Comparison of ENCODE assay signal across 9 cellular contexts in the genomic region with DNA sequence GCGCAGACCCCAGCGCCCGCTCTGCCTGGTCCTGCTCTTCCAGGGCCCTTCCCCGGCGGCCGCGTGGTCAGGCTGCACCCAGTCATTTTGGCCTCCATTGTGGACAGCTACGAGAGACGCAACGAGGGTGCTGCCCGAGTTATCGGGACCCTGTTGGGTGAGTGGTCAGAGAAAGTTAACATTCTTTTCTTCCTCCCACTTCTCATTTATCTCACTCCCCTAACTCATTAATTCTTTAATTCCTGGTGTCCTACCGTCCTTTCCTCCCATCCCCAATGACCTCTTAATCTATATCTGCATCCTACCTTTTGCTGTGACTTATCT. TPM values are rescaled to one million over a fixed set of nuclear protein-coding genes. Genes with fewer than 3 reads are reported as not detected.
DNase-seq lines count a peak whose midpoint lies in the region; ATAC-seq and TF ChIP-seq lines count a peak whose summit lies in the region.
"Not testable (repeated sequence)": the region's sequence is repeated elsewhere in the genome, so short reads cannot be mapped to it uniquely, and the experiment has no call there.
"Had no signal": no experiment of that assay in that cellular context is flagged by ENCODE, and none has a peak within 500 bp of the region (broad histone marks: within the 10 kb centered on the region; RNA-seq: fewer than 3 reads in every experiment).

No MANE protein-coding gene starts in this region.

- peaks cover 28% of the 10 kb centered on the region for H4K20me1 ChIP-seq in Loucy (ENCODE audit: insufficient read depth, low read length, poor library complexity, severe bottlenecking)

- peaks cover 41% of the 10 kb centered on the region for H3K4me1 Mint-ChIP-seq in activated CD4-positive, alpha-beta memory T cell treated with anti-CD3 and anti-CD28 coated beads, Interleukin-2, amount 10 ng/mL, durations not matched to agents 7 days and 5 days
- H3K4me1 Mint-ChIP-seq in chondrocyte (ENCODE audit: low read depth) (peaks cover 42% of the 10 kb centered on the region), naive B cell (peaks cover 37 to 41% (median 38%) of the 10 kb centered on the region in 3 donors)
- H3K4me1 Mint-ChIP-seq in stimulated activated memory B cell treated with anti-CD40 and anti-IgM and Interleukin-4, amounts not matched to agents 10 μg/mL and 1 μg/mL and 100 μg/mL, for 72 hours = peaks cover 46% of the 10 kb centered on the region

- peaks cover 14% of the 10 kb centered on the region; the same call in 1 of the 2 replicates for H3K36me3 ChIP-seq in Loucy (ENCODE audit: insufficient read depth, low read length)
- peaks cover 22% of the 10 kb centered on the region for H3K36me3 ChIP-seq in right atrium auricular region

- not testable (repeated sequence) for H2AFZ ChIP-seq in Loucy (ENCODE audit: low read length)

- H3K9ac ChIP-seq in Loucy (ENCODE audit: low read depth, low read length, poor library complexity, severe bottlenecking) = peak overlapping the region; percentile 74

- not testable (repeated sequence) for H3K9me2 ChIP-seq in Loucy (replicated peaks; ENCODE audit: low read depth, low read length)

- CTCF ChIA-PET in AG04450 (lab: Charles Lee) = interaction anchor here (0.6 to 4.7 kb wide), 43 partner anchors 8 to 583 kb away, joined by 3 to 261 read pairs (median 5); partner anchors contain the start of gene NLRP10
- CTCF ChIA-PET in activated CD4-positive, alpha-beta memory T cell treated with anti-CD3 and anti-CD28 coated beads, Interleukin-2, amount 10 ng/mL, durations not matched to agents 7 days and 5 days (lab: Charles Lee) = interaction anchor here (0.5 to 3.5 kb wide), 30 partner anchors 9 to 890 kb away, joined by 3 to 60 read pairs (median 4); partner anchors contain the start of gene NLRP10

- peak overlapping the region; percentile 99 for H3K4me2 ChIP-seq in Loucy (ENCODE audit: low read depth, low read length, poor library complexity, severe bottlenecking)

- peaks cover 49% of the 10 kb centered on the region for H3K79me2 ChIP-seq in Loucy (ENCODE audit: insufficient read depth, low read length)

- not testable (repeated sequence) for H3K27me3 Mint-ChIP-seq in activated CD4-positive, alpha-beta memory T cell treated with anti-CD3 and anti-CD28 coated beads, Interleukin-2, amount 10 ng/mL, durations not matched to agents 7 days and 5 days; chondrocyte (ENCODE audit: low read depth); naive B cell; stimulated activated memory B cell treated with anti-CD40 and anti-IgM and Interleukin-4, amounts not matched to agents 10 μg/mL and 1 μg/mL and 100 μg/mL, for 72 hours

- ATAC-seq in GM21786 (IDR thresholded peaks at IDR 0.05; ENCODE audit: unreplicated experiment) (peak; percentile 2), naive B cell (ENCODE audit: low read depth in 2 of 2) (peak; percentile 7 to 14)
- peak; percentile 3 for ATAC-seq in stimulated activated memory B cell treated with anti-CD40 and anti-IgM and Interleukin-4, amounts not matched to agents 10 μg/mL and 1 μg/mL and 100 μg/mL, for 72 hours

- not testable (repeated sequence) for H3K27ac ChIP-seq in AG04450 (ENCODE audit: low read depth, low read length)
- H3K27ac ChIP-seq in right atrium auricular region = peak overlapping the region; percentile 64 to 72

- POLR2A ChIA-PET in AG04450 (lab: Yijun Ruan, JAX) = interaction anchor here (0.6 to 2.2 kb wide), 6 partner anchors 23 to 95 kb away, joined by 3 to 14 read pairs (median 4); partner anchors contain the start of genes NLRP10 and TUB
- POLR2A ChIA-PET in activated CD4-positive, alpha-beta memory T cell treated with anti-CD3 and anti-CD28 coated beads, Interleukin-2, amount 10 ng/mL, durations not matched to agents 7 days and 5 days (lab: Charles Lee) = interaction anchor here (0.6 to 1.7 kb wide), 10 partner anchors 9 to 409 kb away, joined by 3 to 8 read pairs (median 4); no protein-coding TSS in a partner anchor

- not testable (repeated sequence) for H3K9me3 Mint-ChIP-seq in activated CD4-positive, alpha-beta memory T cell treated with anti-CD3 and anti-CD28 coated beads, Interleukin-2, amount 10 ng/mL, durations not matched to agents 7 days and 5 days; chondrocyte (ENCODE audit: low read depth); naive B cell; stimulated activated memory B cell treated with anti-CD40 and anti-IgM and Interleukin-4, amounts not matched to agents 10 μg/mL and 1 μg/mL and 100 μg/mL, for 72 hours

- not testable (repeated sequence) for H3K27me3 ChIP-seq in AG04450 (ENCODE audit: control insufficient read depth, insufficient read depth, low read length); Loucy (ENCODE audit: insufficient read depth, low read length, poor library complexity, severe bottlenecking); right atrium auricular region

- DNase-seq in AG04450 (ENCODE audit: low read depth, low spot score); activated CD4-positive, alpha-beta memory T cell treated with anti-CD3 and anti-CD28 coated beads, Interleukin-2, amount 10 ng/mL, durations not matched to agents 7 days and 5 days; chondrocyte (ENCODE audit: low spot score); right atrium auricular region (ENCODE audit: low spot score); naive B cell: not testable (repeated sequence)

- peak overlapping the region; percentile 89 for H3K4me3 Mint-ChIP-seq in activated CD4-positive, alpha-beta memory T cell treated with anti-CD3 and anti-CD28 coated beads, Interleukin-2, amount 10 ng/mL, durations not matched to agents 7 days and 5 days
- H3K4me3 Mint-ChIP-seq in chondrocyte (ENCODE audit: unreplicated experiment) (peak overlapping the region; percentile 85), naive B cell (peak overlapping the region; percentile 82 to 95 (median 92))
- peak overlapping the region; percentile 93 for H3K4me3 Mint-ChIP-seq in stimulated activated memory B cell treated with anti-CD40 and anti-IgM and Interleukin-4, amounts not matched to agents 10 μg/mL and 1 μg/mL and 100 μg/mL, for 72 hours

- not testable (repeated sequence) for H3F3A ChIP-seq in Loucy (ENCODE audit: low read depth)

- not testable (repeated sequence) for TF ChIP-seq CTCF in AG04450 (IDR thresholded peaks at IDR 0.05; ENCODE audit: low read depth, low read length); Loucy (conservative IDR thresholded peaks at IDR 0.05; ENCODE audit: low read length); chondrocyte (IDR thresholded peaks at IDR 0.05); right atrium auricular region (IDR thresholded peaks at IDR 0.05)

- H3K36me3 Mint-ChIP-seq in activated CD4-positive, alpha-beta memory T cell treated with anti-CD3 and anti-CD28 coated beads, Interleukin-2, amount 10 ng/mL, durations not matched to agents 7 days and 5 days (ENCODE audit: low read depth) = peaks cover 16% of the 10 kb centered on the region
- not testable (repeated sequence) for H3K36me3 Mint-ChIP-seq in chondrocyte (ENCODE audit: low read depth); naive B cell
- H3K36me3 Mint-ChIP-seq in stimulated activated memory B cell treated with anti-CD40 and anti-IgM and Interleukin-4, amounts not matched to agents 10 μg/mL and 1 μg/mL and 100 μg/mL, for 72 hours = peaks cover 30% of the 10 kb centered on the region

- H3K4me3 ChIP-seq in AG04450 (ENCODE audit: low read depth, low read length) = peak overlapping the region; percentile 72
- H3K4me3 ChIP-seq in Loucy (ENCODE audit: low read length, poor library complexity, severe bottlenecking) = peak overlapping the region; percentile 90
- H3K4me3 ChIP-seq in right atrium auricular region = peak overlapping the region; percentile 89 to 91

- peaks cover 26% of the 10 kb centered on the region for H3K4me1 ChIP-seq in Loucy (ENCODE audit: insufficient read depth, low read length, poor library complexity, severe bottlenecking)
- H3K4me1 ChIP-seq in right atrium auricular region = peaks cover 0 to 33% of the 10 kb centered on the region in 2 donors

- H3K27ac Mint-ChIP-seq in activated CD4-positive, alpha-beta memory T cell treated with anti-CD3 and anti-CD28 coated beads, Interleukin-2, amount 10 ng/mL, durations not matched to agents 7 days and 5 days = peak overlapping the region; percentile 88
- H3K27ac Mint-ChIP-seq in chondrocyte (ENCODE audit: unreplicated experiment) (peak overlapping the region; percentile 84), naive B cell (peak overlapping the region in 5 of 6 donors; percentile 87 to 99 (median 96))
- peak overlapping the region; percentile 90 for H3K27ac Mint-ChIP-seq in stimulated activated memory B cell treated with anti-CD40 and anti-IgM and Interleukin-4, amounts not matched to agents 10 μg/mL and 1 μg/mL and 100 μg/mL, for 72 hours

- H3K9me3 ChIP-seq in AG04450 (ENCODE audit: control insufficient read depth, insufficient read depth, low read length); Loucy (ENCODE audit: insufficient read depth, low read depth, low read length); right atrium auricular region: not testable (repeated sequence)

RNA-seq across cellular contexts. Expression of gene EIF3F, which starts 0.4 kb away (rescaled TPM):
- polyA plus RNA-seq in AG04450 (2011; rRNA removed) = 216 and 297 TPM in 2 replicates
- 371 and 442 TPM in 2 replicates for polyA minus RNA-seq in AG04450 (2011; rRNA and poly(A)+ RNA removed)
- total RNA-seq in activated CD4-positive, alpha-beta memory T cell treated with anti-CD3 and anti-CD28 coated beads, Interleukin-2, amount 10 ng/mL, durations not matched to agents 7 days and 5 days = 100 to 1,000 TPM; 227 to 229 TPM
- total RNA-seq in chondrocyte = 208 to 225 TPM (median 219 TPM) in 3 replicates
- total RNA-seq in right atrium auricular region = 100 to 1,000 TPM; 114 to 169 TPM
- polyA plus RNA-seq in naive B cell (ENCODE audit: low read depth in 6 of 6) = 100 to 1,000 TPM; 384 to 508 (median 420) TPM

RNA-seq across cellular contexts. Expression of gene NLRP10, which starts 22.3 kb away (rescaled TPM):
- polyA plus RNA-seq in AG04450 (2011; rRNA removed) (2.4 and 2.8 TPM in 2 replicates), naive B cell (ENCODE audit: low read depth in 6 of 6) (not detected)
- polyA minus RNA-seq in AG04450 (2011; rRNA and poly(A)+ RNA removed) = 10.9 and 15.8 TPM in 2 replicates
- not detected for total RNA-seq in activated CD4-positive, alpha-beta memory T cell treated with anti-CD3 and anti-CD28 coated beads, Interleukin-2, amount 10 ng/mL, durations not matched to agents 7 days and 5 days
- total RNA-seq in chondrocyte (0.70 to 2.6 TPM (median 0.90 TPM) in 3 replicates), right atrium auricular region (not detected)
- total RNA-seq: cerebellum had no signal

RNA-seq across cellular contexts. Expression of gene OR10A3, which starts 46.0 kb away (rescaled TPM):
- polyA plus RNA-seq in AG04450 (2011; rRNA removed) (0.15 TPM in 1 of 2 replicates, not detected in the other), naive B cell (ENCODE audit: low read depth in 6 of 6) (not detected)
- 0.17 TPM in 1 of 2 replicates, not detected in the other for polyA minus RNA-seq in AG04450 (2011; rRNA and poly(A)+ RNA removed)
- total RNA-seq in activated CD4-positive, alpha-beta memory T cell treated with anti-CD3 and anti-CD28 coated beads, Interleukin-2, amount 10 ng/mL, durations not matched to agents 7 days and 5 days = not detected
- total RNA-seq in chondrocyte (not detected in 3 replicates), right atrium auricular region (not detected)
- total RNA-seq: cerebellum had no signal

RNA-seq across cellular contexts. Expression of gene OR10A6, which starts 56.5 kb away (rescaled TPM):
- 0.04 and 0.05 TPM in 2 replicates for polyA plus RNA-seq in AG04450 (2011; rRNA removed)
- 0.09 TPM in 1 of 2 replicates, not detected in the other for polyA minus RNA-seq in AG04450 (2011; rRNA and poly(A)+ RNA removed)
- total RNA-seq in activated CD4-positive, alpha-beta memory T cell treated with anti-CD3 and anti-CD28 coated beads, Interleukin-2, amount 10 ng/mL, durations not matched to agents 7 days and 5 days = not detected
- not detected in 3 replicates for total RNA-seq in chondrocyte
- not detected for total RNA-seq in right atrium auricular region
- not detected for polyA plus RNA-seq in naive B cell (ENCODE audit: low read depth in 6 of 6)
- total RNA-seq: cerebellum had no signal
